Comparison of ENCODE assay signal across 1 cellular context in the genomic region with DNA sequence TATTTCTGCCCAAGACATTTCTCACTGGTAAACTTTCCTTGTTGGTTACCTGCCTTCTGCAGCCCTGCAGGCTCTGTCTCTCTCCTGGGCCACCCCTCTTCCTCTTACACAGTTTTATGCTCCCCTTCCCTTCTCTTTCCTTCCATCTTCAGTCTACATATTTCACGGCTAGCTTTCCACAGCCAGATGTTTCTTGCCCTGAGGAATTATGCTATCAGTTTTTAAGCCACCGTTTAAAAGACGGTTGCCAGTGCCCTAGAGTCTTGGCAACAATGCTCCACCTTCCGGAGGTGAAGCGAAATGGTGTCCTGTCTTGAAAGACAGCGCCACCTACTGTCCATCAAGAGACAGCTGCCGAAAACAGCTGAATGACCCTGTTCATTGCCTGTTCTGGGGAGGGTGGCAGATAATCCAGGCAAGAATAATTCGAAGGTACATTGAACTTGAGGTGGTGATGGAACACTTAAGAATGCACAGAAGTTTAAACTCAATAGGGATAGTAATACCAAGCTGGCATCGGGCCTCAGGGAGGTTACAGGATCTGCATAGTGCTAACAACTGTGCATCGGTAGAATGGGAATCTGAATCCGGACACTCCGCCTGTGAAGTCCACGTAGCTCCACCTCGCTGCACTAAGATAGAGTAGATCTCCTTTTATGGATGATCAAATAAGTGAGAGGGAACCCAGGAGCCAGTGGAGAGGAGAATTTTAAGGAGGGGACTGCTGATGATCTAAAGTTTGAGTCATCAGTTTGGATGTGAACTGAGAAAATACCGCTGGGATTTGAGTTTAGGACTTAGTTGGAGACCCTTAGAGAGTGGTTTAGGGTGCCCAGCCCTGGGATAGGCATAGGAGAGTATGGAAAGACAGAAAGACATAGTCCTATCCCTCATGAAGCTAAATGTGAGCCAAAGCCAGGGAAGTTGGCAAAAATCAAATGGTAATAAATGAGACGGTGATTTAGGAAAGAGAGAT.
TF ChIP-seq lines count a peak whose summit lies in the region.

No MANE protein-coding gene starts in this region.

TF ChIP-seq in HepG2, 621 proteins besides CTCF, POLR2A, EP300 and RAD21 (continued from another document and continues in another):
- TF ChIP-seq, protein P1, sequence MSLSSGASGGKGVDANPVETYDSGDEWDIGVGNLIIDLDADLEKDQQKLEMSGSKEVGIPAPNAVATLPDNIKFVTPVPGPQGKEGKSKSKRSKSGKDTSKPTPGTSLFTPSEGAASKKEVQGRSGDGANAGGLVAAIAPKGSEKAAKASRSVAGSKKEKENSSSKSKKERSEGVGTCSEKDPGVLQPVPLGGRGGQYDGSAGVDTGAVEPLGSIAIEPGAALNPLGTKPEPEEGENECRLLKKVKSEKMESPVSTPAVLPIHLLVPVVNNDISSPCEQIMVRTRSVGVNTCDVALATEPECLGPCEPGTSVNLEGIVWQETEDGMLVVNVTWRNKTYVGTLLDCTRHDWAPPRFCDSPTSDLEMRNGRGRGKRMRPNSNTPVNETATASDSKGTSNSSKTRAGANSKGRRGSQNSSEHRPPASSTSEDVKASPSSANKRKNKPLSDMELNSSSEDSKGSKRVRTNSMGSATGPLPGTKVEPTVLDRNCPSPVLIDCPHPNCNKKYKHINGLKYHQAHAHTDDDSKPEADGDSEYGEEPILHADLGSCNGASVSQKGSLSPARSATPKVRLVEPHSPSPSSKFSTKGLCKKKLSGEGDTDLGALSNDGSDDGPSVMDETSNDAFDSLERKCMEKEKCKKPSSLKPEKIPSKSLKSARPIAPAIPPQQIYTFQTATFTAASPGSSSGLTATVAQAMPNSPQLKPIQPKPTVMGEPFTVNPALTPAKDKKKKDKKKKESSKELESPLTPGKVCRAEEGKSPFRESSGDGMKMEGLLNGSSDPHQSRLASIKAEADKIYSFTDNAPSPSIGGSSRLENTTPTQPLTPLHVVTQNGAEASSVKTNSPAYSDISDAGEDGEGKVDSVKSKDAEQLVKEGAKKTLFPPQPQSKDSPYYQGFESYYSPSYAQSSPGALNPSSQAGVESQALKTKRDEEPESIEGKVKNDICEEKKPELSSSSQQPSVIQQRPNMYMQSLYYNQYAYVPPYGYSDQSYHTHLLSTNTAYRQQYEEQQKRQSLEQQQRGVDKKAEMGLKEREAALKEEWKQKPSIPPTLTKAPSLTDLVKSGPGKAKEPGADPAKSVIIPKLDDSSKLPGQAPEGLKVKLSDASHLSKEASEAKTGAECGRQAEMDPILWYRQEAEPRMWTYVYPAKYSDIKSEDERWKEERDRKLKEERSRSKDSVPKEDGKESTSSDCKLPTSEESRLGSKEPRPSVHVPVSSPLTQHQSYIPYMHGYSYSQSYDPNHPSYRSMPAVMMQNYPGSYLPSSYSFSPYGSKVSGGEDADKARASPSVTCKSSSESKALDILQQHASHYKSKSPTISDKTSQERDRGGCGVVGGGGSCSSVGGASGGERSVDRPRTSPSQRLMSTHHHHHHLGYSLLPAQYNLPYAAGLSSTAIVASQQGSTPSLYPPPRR (CRISPR knock-in tag; IDR thresholded peaks at IDR 0.05; ENCODE audit: borderline replicate concordance), result no peak
- no peak for TF ChIP-seq ATRX (CRISPR knock-in tag; IDR thresholded peaks at IDR 0.05; ENCODE audit: borderline replicate concordance)
- TF ChIP-seq, protein P2, sequence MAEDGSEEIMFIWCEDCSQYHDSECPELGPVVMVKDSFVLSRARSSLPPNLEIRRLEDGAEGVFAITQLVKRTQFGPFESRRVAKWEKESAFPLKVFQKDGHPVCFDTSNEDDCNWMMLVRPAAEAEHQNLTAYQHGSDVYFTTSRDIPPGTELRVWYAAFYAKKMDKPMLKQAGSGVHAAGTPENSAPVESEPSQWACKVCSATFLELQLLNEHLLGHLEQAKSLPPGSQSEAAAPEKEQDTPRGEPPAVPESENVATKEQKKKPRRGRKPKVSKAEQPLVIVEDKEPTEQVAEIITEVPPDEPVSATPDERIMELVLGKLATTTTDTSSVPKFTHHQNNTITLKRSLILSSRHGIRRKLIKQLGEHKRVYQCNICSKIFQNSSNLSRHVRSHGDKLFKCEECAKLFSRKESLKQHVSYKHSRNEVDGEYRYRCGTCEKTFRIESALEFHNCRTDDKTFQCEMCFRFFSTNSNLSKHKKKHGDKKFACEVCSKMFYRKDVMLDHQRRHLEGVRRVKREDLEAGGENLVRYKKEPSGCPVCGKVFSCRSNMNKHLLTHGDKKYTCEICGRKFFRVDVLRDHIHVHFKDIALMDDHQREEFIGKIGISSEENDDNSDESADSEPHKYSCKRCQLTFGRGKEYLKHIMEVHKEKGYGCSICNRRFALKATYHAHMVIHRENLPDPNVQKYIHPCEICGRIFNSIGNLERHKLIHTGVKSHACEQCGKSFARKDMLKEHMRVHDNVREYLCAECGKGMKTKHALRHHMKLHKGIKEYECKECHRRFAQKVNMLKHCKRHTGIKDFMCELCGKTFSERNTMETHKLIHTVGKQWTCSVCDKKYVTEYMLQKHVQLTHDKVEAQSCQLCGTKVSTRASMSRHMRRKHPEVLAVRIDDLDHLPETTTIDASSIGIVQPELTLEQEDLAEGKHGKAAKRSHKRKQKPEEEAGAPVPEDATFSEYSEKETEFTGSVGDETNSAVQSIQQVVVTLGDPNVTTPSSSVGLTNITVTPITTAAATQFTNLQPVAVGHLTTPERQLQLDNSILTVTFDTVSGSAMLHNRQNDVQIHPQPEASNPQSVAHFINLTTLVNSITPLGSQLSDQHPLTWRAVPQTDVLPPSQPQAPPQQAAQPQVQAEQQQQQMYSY (CRISPR knock-in tag; IDR thresholded peaks at IDR 0.05), result peak; percentile 20; the same call in 1 of the 2 replicates
- TF ChIP-seq, protein P3, sequence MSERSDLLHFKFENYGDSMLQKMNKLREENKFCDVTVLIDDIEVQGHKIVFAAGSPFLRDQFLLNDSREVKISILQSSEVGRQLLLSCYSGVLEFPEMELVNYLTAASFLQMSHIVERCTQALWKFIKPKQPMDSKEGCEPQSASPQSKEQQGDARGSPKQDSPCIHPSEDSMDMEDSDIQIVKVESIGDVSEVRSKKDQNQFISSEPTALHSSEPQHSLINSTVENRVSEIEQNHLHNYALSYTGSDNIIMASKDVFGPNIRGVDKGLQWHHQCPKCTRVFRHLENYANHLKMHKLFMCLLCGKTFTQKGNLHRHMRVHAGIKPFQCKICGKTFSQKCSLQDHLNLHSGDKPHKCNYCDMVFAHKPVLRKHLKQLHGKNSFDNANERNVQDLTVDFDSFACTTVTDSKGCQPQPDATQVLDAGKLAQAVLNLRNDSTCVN (CRISPR knock-in tag; IDR thresholded peaks at IDR 0.05; ENCODE audit: borderline replicate concordance), result no peak
- no peak for TF ChIP-seq HNRNPLL (IDR thresholded peaks at IDR 0.05; ENCODE audit: low read depth, low read length, poor library complexity, severe bottlenecking)
- no peak for TF ChIP-seq ZNF460 (CRISPR knock-in tag; IDR thresholded peaks at IDR 0.05; ENCODE audit: borderline replicate concordance)
- TF ChIP-seq MAFG (CRISPR knock-in tag; IDR thresholded peaks at IDR 0.05), result no peak
- TF ChIP-seq ZNF792 (CRISPR knock-in tag; IDR thresholded peaks at IDR 0.05), result peak; percentile 41; the same call in 1 of the 2 replicates
- no peak for TF ChIP-seq ZNF343 (CRISPR knock-in tag; IDR thresholded peaks at IDR 0.05)
- TF ChIP-seq KMT2B (CRISPR knock-in tag; IDR thresholded peaks at IDR 0.05), result peak; percentile 62
- TF ChIP-seq ZSCAN29 (CRISPR knock-in tag; conservative IDR thresholded peaks at IDR 0.05), result no peak
- TF ChIP-seq TP53 (CRISPR knock-in tag; conservative IDR thresholded peaks at IDR 0.05), result no peak
- TF ChIP-seq, protein P4, sequence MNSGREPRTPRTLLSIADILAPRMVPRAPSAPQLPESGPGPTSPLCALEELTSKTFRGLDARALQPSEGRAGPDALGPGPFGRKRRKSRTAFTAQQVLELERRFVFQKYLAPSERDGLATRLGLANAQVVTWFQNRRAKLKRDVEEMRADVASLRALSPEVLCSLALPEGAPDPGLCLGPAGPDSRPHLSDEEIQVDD (CRISPR knock-in tag; IDR thresholded peaks at IDR 0.05; ENCODE audit: borderline replicate concordance), result no peak
- TF ChIP-seq, protein P5, sequence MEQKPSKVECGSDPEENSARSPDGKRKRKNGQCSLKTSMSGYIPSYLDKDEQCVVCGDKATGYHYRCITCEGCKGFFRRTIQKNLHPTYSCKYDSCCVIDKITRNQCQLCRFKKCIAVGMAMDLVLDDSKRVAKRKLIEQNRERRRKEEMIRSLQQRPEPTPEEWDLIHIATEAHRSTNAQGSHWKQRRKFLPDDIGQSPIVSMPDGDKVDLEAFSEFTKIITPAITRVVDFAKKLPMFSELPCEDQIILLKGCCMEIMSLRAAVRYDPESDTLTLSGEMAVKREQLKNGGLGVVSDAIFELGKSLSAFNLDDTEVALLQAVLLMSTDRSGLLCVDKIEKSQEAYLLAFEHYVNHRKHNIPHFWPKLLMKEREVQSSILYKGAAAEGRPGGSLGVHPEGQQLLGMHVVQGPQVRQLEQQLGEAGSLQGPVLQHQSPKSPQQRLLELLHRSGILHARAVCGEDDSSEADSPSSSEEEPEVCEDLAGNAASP (CRISPR knock-in tag; IDR thresholded peaks at IDR 0.05; ENCODE audit: borderline replicate concordance), result peak; percentile 88
- TF ChIP-seq ZMAT3 (CRISPR knock-in tag; conservative IDR thresholded peaks at IDR 0.05), result 0 out of 2 replicates have a peak, but pooled peaks have one; percentile 38
- no peak for TF ChIP-seq FOSL1 (CRISPR knock-in tag; IDR thresholded peaks at IDR 0.05; ENCODE audit: borderline replicate concordance)
- TF ChIP-seq FLYWCH1 (CRISPR knock-in tag; IDR thresholded peaks at IDR 0.05), result no peak
- no peak for TF ChIP-seq MLLT10 (CRISPR knock-in tag; IDR thresholded peaks at IDR 0.05)
- no peak for TF ChIP-seq MZF1 (CRISPR knock-in tag; IDR thresholded peaks at IDR 0.05; ENCODE audit: borderline replicate concordance)
- TF ChIP-seq DPF2 (CRISPR knock-in tag; IDR thresholded peaks at IDR 0.05; ENCODE audit: borderline replicate concordance, low read depth), result no peak
- TF ChIP-seq NCOA2 (CRISPR knock-in tag; IDR thresholded peaks at IDR 0.05), result peak; percentile 23; the same call in 1 of the 2 replicates
- TF ChIP-seq, protein P6, sequence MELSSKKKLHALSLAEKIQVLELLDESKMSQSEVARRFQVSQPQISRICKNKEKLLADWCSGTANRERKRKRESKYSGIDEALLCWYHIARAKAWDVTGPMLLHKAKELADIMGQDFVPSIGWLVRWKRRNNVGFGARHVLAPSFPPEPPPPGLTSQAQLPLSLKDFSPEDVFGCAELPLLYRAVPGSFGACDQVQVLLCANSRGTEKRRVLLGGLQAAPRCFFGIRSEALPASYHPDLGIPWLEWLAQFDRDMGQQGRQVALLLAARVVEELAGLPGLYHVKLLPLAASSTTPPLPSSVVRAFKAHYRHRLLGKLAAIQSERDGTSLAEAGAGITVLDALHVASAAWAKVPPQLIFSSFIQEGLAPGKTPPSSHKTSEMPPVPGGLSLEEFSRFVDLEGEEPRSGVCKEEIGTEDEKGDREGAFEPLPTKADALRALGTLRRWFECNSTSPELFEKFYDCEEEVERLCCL (CRISPR knock-in tag; IDR thresholded peaks at IDR 0.05; ENCODE audit: borderline replicate concordance), result no peak
- TF ChIP-seq, protein P7, sequence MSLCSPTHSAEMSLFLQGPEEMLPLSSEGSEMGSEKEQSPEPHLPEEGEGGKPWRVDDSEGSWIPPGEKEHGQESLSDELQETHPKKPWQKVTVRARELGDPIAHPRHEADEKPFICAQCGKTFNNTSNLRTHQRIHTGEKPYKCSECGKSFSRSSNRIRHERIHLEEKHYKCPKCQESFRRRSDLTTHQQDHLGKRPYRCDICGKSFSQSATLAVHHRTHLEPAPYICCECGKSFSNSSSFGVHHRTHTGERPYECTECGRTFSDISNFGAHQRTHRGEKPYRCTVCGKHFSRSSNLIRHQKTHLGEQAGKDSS (CRISPR knock-in tag; IDR thresholded peaks at IDR 0.05; ENCODE audit: borderline replicate concordance, low read depth), result no peak
- TF ChIP-seq, protein P8, sequence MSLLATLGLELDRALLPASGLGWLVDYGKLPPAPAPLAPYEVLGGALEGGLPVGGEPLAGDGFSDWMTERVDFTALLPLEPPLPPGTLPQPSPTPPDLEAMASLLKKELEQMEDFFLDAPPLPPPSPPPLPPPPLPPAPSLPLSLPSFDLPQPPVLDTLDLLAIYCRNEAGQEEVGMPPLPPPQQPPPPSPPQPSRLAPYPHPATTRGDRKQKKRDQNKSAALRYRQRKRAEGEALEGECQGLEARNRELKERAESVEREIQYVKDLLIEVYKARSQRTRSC (CRISPR knock-in tag; IDR thresholded peaks at IDR 0.05; ENCODE audit: low read depth), result no peak
- TF ChIP-seq EHMT2 (IDR thresholded peaks at IDR 0.05; ENCODE audit: borderline replicate concordance, low read depth, low read length), result no peak
- peak; percentile 50 for TF ChIP-seq MED1 (CRISPR knock-in tag; IDR thresholded peaks at IDR 0.05)
- TF ChIP-seq, protein P9, sequence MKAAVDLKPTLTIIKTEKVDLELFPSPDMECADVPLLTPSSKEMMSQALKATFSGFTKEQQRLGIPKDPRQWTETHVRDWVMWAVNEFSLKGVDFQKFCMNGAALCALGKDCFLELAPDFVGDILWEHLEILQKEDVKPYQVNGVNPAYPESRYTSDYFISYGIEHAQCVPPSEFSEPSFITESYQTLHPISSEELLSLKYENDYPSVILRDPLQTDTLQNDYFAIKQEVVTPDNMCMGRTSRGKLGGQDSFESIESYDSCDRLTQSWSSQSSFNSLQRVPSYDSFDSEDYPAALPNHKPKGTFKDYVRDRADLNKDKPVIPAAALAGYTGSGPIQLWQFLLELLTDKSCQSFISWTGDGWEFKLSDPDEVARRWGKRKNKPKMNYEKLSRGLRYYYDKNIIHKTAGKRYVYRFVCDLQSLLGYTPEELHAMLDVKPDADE (CRISPR knock-in tag; IDR thresholded peaks at IDR 0.05), result no peak
- TF ChIP-seq, protein P10, sequence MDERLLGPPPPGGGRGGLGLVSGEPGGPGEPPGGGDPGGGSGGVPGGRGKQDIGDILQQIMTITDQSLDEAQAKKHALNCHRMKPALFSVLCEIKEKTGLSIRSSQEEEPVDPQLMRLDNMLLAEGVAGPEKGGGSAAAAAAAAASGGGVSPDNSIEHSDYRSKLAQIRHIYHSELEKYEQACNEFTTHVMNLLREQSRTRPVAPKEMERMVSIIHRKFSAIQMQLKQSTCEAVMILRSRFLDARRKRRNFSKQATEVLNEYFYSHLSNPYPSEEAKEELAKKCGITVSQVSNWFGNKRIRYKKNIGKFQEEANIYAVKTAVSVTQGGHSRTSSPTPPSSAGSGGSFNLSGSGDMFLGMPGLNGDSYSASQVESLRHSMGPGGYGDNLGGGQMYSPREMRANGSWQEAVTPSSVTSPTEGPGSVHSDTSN (CRISPR knock-in tag; IDR thresholded peaks at IDR 0.05), result no peak
- TF ChIP-seq ZSCAN21 (CRISPR knock-in tag; IDR thresholded peaks at IDR 0.05; ENCODE audit: borderline replicate concordance), result no peak; the same call in 1 of the 2 replicates
- TF ChIP-seq GATAD2A (CRISPR knock-in tag; IDR thresholded peaks at IDR 0.05), result peak; percentile 90
- TF ChIP-seq ZNF746 (CRISPR knock-in tag; IDR thresholded peaks at IDR 0.05), result no peak
- TF ChIP-seq ZFP41 (CRISPR knock-in tag; IDR thresholded peaks at IDR 0.05; ENCODE audit: borderline replicate concordance), result no peak
- 0 out of 2 replicates have a peak, but pooled peaks have one; percentile 77 for TF ChIP-seq TSC22D2 (CRISPR knock-in tag; IDR thresholded peaks at IDR 0.05; ENCODE audit: borderline replicate concordance)
- no peak for TF ChIP-seq ZNF562 (CRISPR knock-in tag; IDR thresholded peaks at IDR 0.05; ENCODE audit: borderline replicate concordance)
- TF ChIP-seq POLR2AphosphoS5 (IDR thresholded peaks at IDR 0.05; ENCODE audit: low read depth, low read length), result no peak
- no peak for TF ChIP-seq JUN (CRISPR knock-in tag; IDR thresholded peaks at IDR 0.05)
- TF ChIP-seq, protein P11, sequence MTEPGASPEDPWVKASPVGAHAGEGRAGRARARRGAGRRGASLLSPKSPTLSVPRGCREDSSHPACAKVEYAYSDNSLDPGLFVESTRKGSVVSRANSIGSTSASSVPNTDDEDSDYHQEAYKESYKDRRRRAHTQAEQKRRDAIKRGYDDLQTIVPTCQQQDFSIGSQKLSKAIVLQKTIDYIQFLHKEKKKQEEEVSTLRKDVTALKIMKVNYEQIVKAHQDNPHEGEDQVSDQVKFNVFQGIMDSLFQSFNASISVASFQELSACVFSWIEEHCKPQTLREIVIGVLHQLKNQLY (CRISPR knock-in tag; IDR thresholded peaks at IDR 0.05), result no peak
